ENCODE assay signal across 18 cellular contexts in genomic region chr12:88538697-88539096, GRCh38.
"Had no signal": no experiment of that assay in that cellular context is flagged by ENCODE, and none has a peak within 500 bp of the region (broad histone marks: within the 10 kb centered on the region; RNA-seq: fewer than 3 reads in every experiment).

No MANE protein-coding gene starts in this region.

- H3K27ac Mint-ChIP-seq: mesothelial cell of epicardium had no signal

- H3K4me3 Mint-ChIP-seq: mesothelial cell of epicardium had no signal

- DNase-seq: dermis blood vessel endothelial cell; dorsolateral prefrontal cortex; effector CD4-positive, alpha-beta T cell; effector memory CD4-positive, alpha-beta T cell; foreskin keratinocyte; glutamatergic neuron; head of caudate nucleus; heart right ventricle; hippocampal formation; left cardiac atrium; left lung; left ventricle myocardium superior; lower lobe of right lung; mesenchymal stem cell; mucosa of descending colon had no signal

- H3K4me3 ChIP-seq: coronary artery, dorsolateral prefrontal cortex, esophagus muscularis mucosa, heart right ventricle, left lung, lower lobe of right lung, mucosa of descending colon had no signal

- H3K27ac ChIP-seq: coronary artery, dorsolateral prefrontal cortex, foreskin keratinocyte, heart right ventricle, left lung, lower lobe of right lung had no signal

- H3K4me1 Mint-ChIP-seq: mesothelial cell of epicardium had no signal

- H3K27me3 ChIP-seq: dorsolateral prefrontal cortex, esophagus muscularis mucosa, foreskin keratinocyte, heart right ventricle, left lung had no signal

- H3K9me3 ChIP-seq: esophagus muscularis mucosa, left lung, lower lobe of right lung, mucosa of descending colon had no signal

- H3K4me1 ChIP-seq: foreskin keratinocyte, left lung, lower lobe of right lung had no signal

- ATAC-seq: foreskin keratinocyte, heart right ventricle, left lung, left ventricle myocardium superior, lower lobe of right lung, mucosa of descending colon had no signal
